Comparison of ENCODE assay signal across 25 cellular contexts in genomic region chr2:191289049-191289448, GRCh38.
"Had no signal": no experiment of that assay in that cellular context is flagged by ENCODE, and none has a peak within 500 bp of the region (broad histone marks: within the 10 kb centered on the region; RNA-seq: fewer than 3 reads in every experiment).

No MANE protein-coding gene starts in this region.

- H3K27me3 ChIP-seq: esophagus squamous epithelium, gastrocnemius medialis, left lung, spleen, tibial nerve, upper lobe of right lung, uterus had no signal

- H3K9me3 ChIP-seq: esophagus squamous epithelium, gastrocnemius medialis, left lung, psoas muscle, spleen, thoracic aorta, tibial nerve, upper lobe of right lung, uterus had no signal

- H3K36me3 ChIP-seq: esophagus squamous epithelium, gastrocnemius medialis, spleen, thoracic aorta, tibial nerve, upper lobe of right lung, uterus had no signal

- H3K4me3 ChIP-seq: esophagus squamous epithelium, gastrocnemius medialis, left lung, psoas muscle, skin epidermis, spleen, thoracic aorta, tibial nerve, upper lobe of right lung, uterus had no signal

- H3K4me1 ChIP-seq: esophagus squamous epithelium, gastrocnemius medialis, psoas muscle, spleen, uterus had no signal

- H3K27me3 Mint-ChIP-seq: stimulated activated naive B cell treated with anti-CD40 and anti-IgM and Interleukin-4, amounts not matched to agents 10 μg/mL and 1 μg/mL and 100 μg/mL, for 72 hours; stimulated activated naive CD8-positive, alpha-beta T cell treated with anti-CD3 and anti-CD28 coated beads, Interleukin-15, Interleukin-2, amounts not matched to agents 100 ng/mL and 50 ng/mL, for 24 hours had no signal

- H3K36me3 Mint-ChIP-seq: naive thymus-derived CD8-positive, alpha-beta T cell had no signal

- FAIRE-seq: endometrium, kidney had no signal

- ATAC-seq: effector memory CD8-positive, alpha-beta T cell; gastrocnemius medialis; left lung; naive thymus-derived CD8-positive, alpha-beta T cell; psoas muscle; right cardiac atrium; stimulated activated naive B cell treated with anti-CD40 and anti-IgM and Interleukin-4, amounts not matched to agents 10 μg/mL and 1 μg/mL and 100 μg/mL, for 72 hours; upper lobe of right lung had no signal

- H3K9me3 Mint-ChIP-seq: effector memory CD8-positive, alpha-beta T cell; naive thymus-derived CD8-positive, alpha-beta T cell; nephron progenitor cell; stimulated activated naive B cell treated with anti-CD40 and anti-IgM and Interleukin-4, amounts not matched to agents 10 μg/mL and 1 μg/mL and 100 μg/mL, for 72 hours; stimulated activated naive CD8-positive, alpha-beta T cell treated with anti-CD3 and anti-CD28 coated beads, Interleukin-15, Interleukin-2, amounts not matched to agents 100 ng/mL and 50 ng/mL, for 24 hours had no signal

- DNase-seq: cortex of kidney; effector memory CD8-positive, alpha-beta T cell; erythroblast; esophagus squamous epithelium; gastrocnemius medialis; head of caudate nucleus; kidney; left lung; mesendoderm; naive thymus-derived CD8-positive, alpha-beta T cell; nephron progenitor cell; nucleus accumbens; posterior cingulate gyrus; psoas muscle; right cardiac atrium; spleen; stimulated activated CD4-positive, alpha-beta T cell treated with anti-CD3 and anti-CD28 coated beads, Interleukin-4, amount 100 ng/mL, for 4 hours; stimulated activated naive B cell treated with anti-CD40 and anti-IgM and Interleukin-4, amounts not matched to agents 10 μg/mL and 1 μg/mL and 100 μg/mL, for 72 hours; upper lobe of right lung; uterus had no signal

- H3K4me3 Mint-ChIP-seq: effector memory CD8-positive, alpha-beta T cell; naive thymus-derived CD8-positive, alpha-beta T cell; nephron progenitor cell; stimulated activated naive B cell treated with anti-CD40 and anti-IgM and Interleukin-4, amounts not matched to agents 10 μg/mL and 1 μg/mL and 100 μg/mL, for 72 hours; stimulated activated naive CD8-positive, alpha-beta T cell treated with anti-CD3 and anti-CD28 coated beads, Interleukin-15, Interleukin-2, amounts not matched to agents 100 ng/mL and 50 ng/mL, for 24 hours had no signal

- H3K4me1 Mint-ChIP-seq: naive thymus-derived CD8-positive, alpha-beta T cell; nephron progenitor cell had no signal

- H3K27ac ChIP-seq: esophagus squamous epithelium, left lung, psoas muscle, skin epidermis, spleen, thoracic aorta, tibial nerve, upper lobe of right lung, uterus had no signal

- H3K27ac Mint-ChIP-seq: effector memory CD8-positive, alpha-beta T cell; naive thymus-derived CD8-positive, alpha-beta T cell; nephron progenitor cell; stimulated activated naive B cell treated with anti-CD40 and anti-IgM and Interleukin-4, amounts not matched to agents 10 μg/mL and 1 μg/mL and 100 μg/mL, for 72 hours; stimulated activated naive CD8-positive, alpha-beta T cell treated with anti-CD3 and anti-CD28 coated beads, Interleukin-15, Interleukin-2, amounts not matched to agents 100 ng/mL and 50 ng/mL, for 24 hours had no signal
